Comparison of ENCODE assay signal across 19 cellular contexts in the genomic region with DNA sequence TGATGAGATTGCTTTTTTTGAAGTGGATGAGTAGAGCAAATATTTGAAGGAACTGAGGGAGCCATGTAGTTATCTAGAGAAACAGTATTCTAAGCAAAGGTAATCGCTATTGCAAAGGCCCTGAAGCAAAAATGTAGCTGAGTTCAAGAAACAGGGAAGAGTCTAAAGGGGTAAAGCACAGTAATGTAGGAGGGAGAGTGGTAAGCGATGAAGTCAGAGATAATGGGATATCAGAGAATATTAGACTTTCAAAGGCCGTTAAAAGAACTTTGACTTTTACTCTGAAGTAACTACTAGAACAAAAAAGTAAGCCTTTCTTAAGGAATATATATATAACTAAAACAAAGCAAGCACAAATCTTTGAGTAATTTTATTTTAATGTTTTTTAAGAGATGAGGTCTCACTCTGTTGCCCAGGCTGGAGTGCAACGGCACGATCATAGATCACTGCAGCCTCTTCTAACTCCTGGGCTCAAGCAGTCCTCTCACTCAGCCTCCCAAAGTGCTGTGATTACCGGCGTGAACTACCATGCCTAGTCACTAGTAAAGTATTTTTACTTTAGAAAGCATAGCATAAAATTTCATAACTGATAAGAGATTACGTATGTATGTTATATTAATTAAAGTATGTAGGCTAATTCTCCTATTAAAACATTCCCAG.
A peak's percentile ranks its signal among the peaks of the same experiment; 100 is the strongest.
DNase-seq lines count a peak whose midpoint lies in the region; ATAC-seq, FAIRE-seq and TF ChIP-seq lines count a peak whose summit lies in the region.
"Had no signal": no experiment of that assay in that cellular context is flagged by ENCODE, and none has a peak within 500 bp of the region (broad histone marks: within the 10 kb centered on the region; RNA-seq: fewer than 3 reads in every experiment).

No MANE protein-coding gene starts in this region.

- H2AFZ ChIP-seq in K562 (ENCODE audit: low read depth, low read length): no peak overlapping the region

- DNase-seq in HCEC 1CT (peak; percentile 50), K562 (ENCODE audit: extremely low read depth in 1 of 4, low spot score in 3 of 4) (no peak), iris pigment epithelial cell (ENCODE audit: low read depth) (peak; percentile 51), AG08395 (ENCODE audit: low spot score) (no peak), AML-193 (lab: John Stamatoyannopoulos, UW) (no peak)
- DNase-seq: activated CD4-positive, CD25-positive, alpha-beta regulatory T cell; activated CD8-positive, alpha-beta memory T cell treated with anti-CD3 and anti-CD28 coated beads for 24 hours; amniotic stem cell; DND-41; H9; naive thymus-derived CD4-positive, alpha-beta T cell; NCI-H2107; NCI-H82; RPMI8226 had no signal

- H3K79me2 ChIP-seq in K562 (ENCODE audit: control insufficient read depth, insufficient read depth, low read length): no peaks in the 10 kb centered on the region

- H3K27ac ChIP-seq in K562 (ENCODE audit: extremely low read depth, low read depth, low read length) (no peak overlapping the region), subcutaneous abdominal adipose tissue (ENCODE audit: low read depth, low read length) (peak overlapping the region; percentile 22)
- H3K27ac ChIP-seq: C4-2B had no signal

- peak; percentile 41; the same call in 1 of the 3 replicates for ATAC-seq in K562
- ATAC-seq in GM18505 (IDR thresholded peaks at IDR 0.05; ENCODE audit: unreplicated experiment): no peak
- ATAC-seq: activated T-helper 17 cell treated with anti-CD3 and anti-CD28 coated beads, Interleukin-2, amount 50 U/mL, for 72 hours; left lobe of liver; naive thymus-derived CD4-positive, alpha-beta T cell had no signal

- TF ChIP-seq POLR2A in K562 (conservative IDR thresholded peaks at IDR 0.05) (no peak), GM18505 (IDR thresholded peaks at IDR 0.05; ENCODE audit: borderline replicate concordance, extremely low read depth, insufficient read depth, insufficient read length) (no peak)

- no peak overlapping the region for H3K4me2 ChIP-seq in K562 (ENCODE audit: insufficient read depth, low read length)

- 52% methylated on average over 8 of the region's 8 CpGs for WGBS in K562 (ENCODE audit: insufficient coverage, low coverage, missing lambda C conversion rate)

- no peaks in the 10 kb centered on the region for H3K27me3 ChIP-seq in K562 (ENCODE audit: control insufficient read depth in 2 of 2, insufficient read depth in 2 of 2, low read length in 2 of 2)
- H3K27me3 ChIP-seq in subcutaneous abdominal adipose tissue (ENCODE audit: control insufficient read depth in 5 of 5, insufficient read depth in 4 of 5, low read length in 5 of 5): no peaks in the 10 kb centered on the region

- TF ChIP-seq EP300 in K562 (IDR thresholded peaks at IDR 0.05; ENCODE audit: low read length): no peak

- H3K9me1 ChIP-seq in K562 (ENCODE audit: control insufficient read depth, insufficient read depth, low read length): no peaks in the 10 kb centered on the region

- no peak for TF ChIP-seq CTCF in K562 (IDR thresholded peaks at IDR 0.05 in 2 of 3, conservative IDR thresholded peaks at IDR 0.05 in 1 of 3; ENCODE audit: insufficient read depth in 2 of 3, low read depth in 1 of 3, low read length in 3 of 3)

- in situ Hi-C loops in K562 (cut with MboI): loop anchor here (5.0 kb wide), 1 partner anchor 470 kb away; no protein-coding TSS in a partner anchor

- peaks cover 2 to 5% of the 10 kb centered on the region in 2 experiments; a peak in 2 of 5 replicates for H3K4me1 ChIP-seq in K562 (replicated peaks in 1 of 2; ENCODE audit: control insufficient read depth in 2 of 2, insufficient read depth in 2 of 2, low read length in 2 of 2)
- H3K4me1 ChIP-seq in subcutaneous abdominal adipose tissue (ENCODE audit: control insufficient read depth in 5 of 5, insufficient read depth in 5 of 5, low read length in 5 of 5): peaks cover 2 to 26% (median 12%) of the 10 kb centered on the region in 5 donors

- no peaks in the 10 kb centered on the region for H4K20me1 ChIP-seq in K562 (replicated peaks; ENCODE audit: control insufficient read depth, insufficient read depth, low read length)

- H3K4me3 ChIP-seq in K562: no peak overlapping the region
- H3K4me3 ChIP-seq in subcutaneous abdominal adipose tissue (ENCODE audit: low read depth in 1 of 5, low read length in 5 of 5): peak overlapping the region; percentile 11 to 53 (median 41)

- H3K36me3 ChIP-seq in K562 (ENCODE audit: control insufficient read depth, insufficient read depth, low read length) (0 out of 3 replicates have a peak, but pooled peaks cover 4% of the 10 kb centered on the region), subcutaneous abdominal adipose tissue (ENCODE audit: control insufficient read depth in 5 of 5, insufficient read depth in 5 of 5, low read length in 5 of 5) (peaks cover 0 to 3% (median 2%) of the 10 kb centered on the region in 5 donors)

- 0 out of 4 replicates have a peak, but pooled peaks of 1 of the 2 experiments have one; percentile 5 for TF ChIP-seq RAD21 in K562 (CRISPR knock-in tag; conservative IDR thresholded peaks at IDR 0.05 in 1 of 2, IDR thresholded peaks at IDR 0.05 in 1 of 2)

- CTCF ChIA-PET in K562 (lab: Yijun Ruan, JAX; ENCODE audit: low intra/inter-chr PET ratio): interaction anchor here (6.1 kb wide), 1 partner anchor 467 kb away, joined by 77 read pairs; no protein-coding TSS in a partner anchor

- FAIRE-seq in K562 (lab: Jason Lieb, UNC): no peak

- intact Hi-C loops in K562 (cut with micrococcal nuclease): loop anchor here (5.0 to 10.0 kb wide), 3 partner anchors 140 to 267 kb away; a partner anchor contains a TSS

- POLR2A ChIA-PET in K562 (lab: Yijun Ruan, JAX): interaction anchor here (1.0 kb wide), 1 partner anchor 137 kb away, joined by 3 read pairs; no protein-coding TSS in a partner anchor

- H3K9me3 ChIP-seq in K562 (replicated peaks; ENCODE audit: control insufficient read depth, insufficient read depth, low read depth, low read length) (no peaks in the 10 kb centered on the region), subcutaneous abdominal adipose tissue (ENCODE audit: control insufficient read depth in 5 of 5, low read length in 5 of 5) (no peaks in the 10 kb centered on the region)

- H3K9ac ChIP-seq in K562 (ENCODE audit: insufficient read depth in 1 of 2, low read depth in 2 of 2, low read length in 2 of 2) (no peak overlapping the region), subcutaneous abdominal adipose tissue (ENCODE audit: low read length in 5 of 5) (peak overlapping the region; percentile 1 to 47 (median 16))

- BruUV-seq in K562 (replicated peaks; lab: Mats Ljungman, UMichigan): no TSS peak

TF ChIP-seq in K562, 482 proteins besides CTCF, POLR2A, EP300 and RAD21:
- TF ChIP-seq, protein P1, sequence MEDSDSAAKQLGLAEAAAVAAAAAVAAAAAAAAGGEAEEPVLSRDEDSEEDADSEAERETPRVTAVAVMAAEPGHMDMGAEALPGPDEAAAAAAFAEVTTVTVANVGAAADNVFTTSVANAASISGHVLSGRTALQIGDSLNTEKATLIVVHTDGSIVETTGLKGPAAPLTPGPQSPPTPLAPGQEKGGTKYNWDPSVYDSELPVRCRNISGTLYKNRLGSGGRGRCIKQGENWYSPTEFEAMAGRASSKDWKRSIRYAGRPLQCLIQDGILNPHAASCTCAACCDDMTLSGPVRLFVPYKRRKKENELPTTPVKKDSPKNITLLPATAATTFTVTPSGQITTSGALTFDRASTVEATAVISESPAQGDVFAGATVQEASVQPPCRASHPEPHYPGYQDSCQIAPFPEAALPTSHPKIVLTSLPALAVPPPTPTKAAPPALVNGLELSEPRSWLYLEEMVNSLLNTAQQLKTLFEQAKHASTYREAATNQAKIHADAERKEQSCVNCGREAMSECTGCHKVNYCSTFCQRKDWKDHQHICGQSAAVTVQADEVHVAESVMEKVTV (CRISPR knock-in tag; IDR thresholded peaks at IDR 0.05): 0 out of 2 replicates have a peak, but pooled peaks have one; percentile 35
- TF ChIP-seq NCOA1 (IDR thresholded peaks at IDR 0.05; ENCODE audit: low read depth) (no peak), RUNX1 (IDR thresholded peaks at IDR 0.05; ENCODE audit: low read depth) (no peak), MTF1 (CRISPR knock-in tag; IDR thresholded peaks at IDR 0.05; ENCODE audit: borderline replicate concordance) (no peak), MYC (IDR thresholded peaks at IDR 0.05; ENCODE audit: low read depth, low read length) (no peak), MYC (CRISPR knock-in tag; IDR thresholded peaks at IDR 0.05; ENCODE audit: borderline replicate concordance, low read depth) (no peak), MYBL2 (IDR thresholded peaks at IDR 0.05; ENCODE audit: low read depth) (no peak), MYBL2 (CRISPR knock-in tag; IDR thresholded peaks at IDR 0.05; ENCODE audit: borderline replicate concordance) (no peak), MYNN (IDR thresholded peaks at IDR 0.05) (peak; percentile 82), MYNN (CRISPR knock-in tag; IDR thresholded peaks at IDR 0.05) (no peak)

Comparison
In these comparisons a context has a peak if more than half of its experiments do, and no peak if none do; other contexts are left out.
1. DNase-seq: peak in HCEC 1CT (single experiment) and iris pigment epithelial cell (single experiment); none in K562 (0 of 4), AG08395 (single experiment) and AML-193 (0 of 2).
2. H3K9ac ChIP-seq: peak in subcutaneous abdominal adipose tissue (5 of 5); none in K562 (0 of 2).